Comparison of ENCODE assay signal across 24 cellular contexts in genomic region chr12:116140559-116140958, GRCh38.
DNase-seq lines count a peak whose midpoint lies in the region; ATAC-seq and TF ChIP-seq lines count a peak whose summit lies in the region.
"Had no signal": no experiment of that assay in that cellular context is flagged by ENCODE, and none has a peak within 500 bp of the region (broad histone marks: within the 10 kb centered on the region; RNA-seq: fewer than 3 reads in every experiment).

No MANE protein-coding gene starts in this region.

- ATAC-seq in omental fat pad (ENCODE audit: low FRiP score) = peak; percentile 50
- no peak for ATAC-seq in mucosa of descending colon
- ATAC-seq: activated naive CD4-positive, alpha-beta T cell treated with anti-CD3 and anti-CD28 coated beads, Interleukin-2, amount 50 U/mL, for 72 hours; CD8-positive, alpha-beta T cell had no signal

- no peaks in the 10 kb centered on the region; the same call in none of the 2 replicates for H3K27me3 Mint-ChIP-seq in HFFc6 (ENCODE audit: insufficient read depth)
- H3K27me3 Mint-ChIP-seq: central memory CD8-positive, alpha-beta T cell had no signal

- H3K4me3 Mint-ChIP-seq in HFFc6 = no peak overlapping the region; the same call in 1 of the 2 replicates
- H3K4me3 Mint-ChIP-seq: CD8-positive, alpha-beta T cell; central memory CD8-positive, alpha-beta T cell; mesothelial cell of epicardium; nephron progenitor cell; T-helper 2 cell treated with Interferon-gamma antibody and Interleukin-4, amounts not matched to agents 5 μg/mL and 100 μg/mL, for 36 hours had no signal

- no peaks in the 10 kb centered on the region for H3K9me3 Mint-ChIP-seq in HFFc6
- H3K9me3 Mint-ChIP-seq: activated naive CD4-positive, alpha-beta T cell treated with anti-CD3 and anti-CD28 coated beads, Interleukin-2, amount 50 U/mL, for 72 hours; activated T-helper 2 cell treated with anti-CD3 and anti-CD28 coated beads, Interferon-gamma antibody, Interleukin-2, Interleukin-4, amounts not matched to agents 10 μg/mL and 5 μg/mL and 100 μg/mL, durations not matched to agents 14 hours and 24 hours and 36 hours; CD8-positive, alpha-beta T cell; central memory CD8-positive, alpha-beta T cell; mesothelial cell of epicardium; nephron progenitor cell; T-helper 2 cell treated with Interferon-gamma antibody and Interleukin-4, amounts not matched to agents 5 μg/mL and 100 μg/mL, for 36 hours had no signal

- H3K9me3 ChIP-seq in BE2C (no peaks in the 10 kb centered on the region), mucosa of descending colon (no peaks in the 10 kb centered on the region)
- H3K9me3 ChIP-seq: right lobe of liver, testis had no signal

- H3K4me1 Mint-ChIP-seq in HFFc6 (ENCODE audit: low read depth) = peaks cover 89% of the 10 kb centered on the region

- CTCF ChIA-PET in HEK293T (lab: Yijun Ruan, JAX) = interaction anchor here (0.7 kb wide), 2 partner anchors 57 to 460 kb away, joined by 3 read pairs; no protein-coding TSS in a partner anchor

- TF ChIP-seq CTCF in BE2C (IDR thresholded peaks at IDR 0.05; ENCODE audit: low read depth, low read length) (no peak), HFFc6 (IDR thresholded peaks at IDR 0.05) (no peak), fibroblast of mammary gland (conservative IDR thresholded peaks at IDR 0.05; ENCODE audit: control insufficient read depth, insufficient read depth, low read depth, low read length) (no peak), omental fat pad (IDR thresholded peaks at IDR 0.05) (no peak), mucosa of descending colon (IDR thresholded peaks at IDR 0.05) (no peak)

- peaks cover 42% of the 10 kb centered on the region for H3K4me1 ChIP-seq in BE2C
- H3K4me1 ChIP-seq in mucosa of descending colon (ENCODE audit: low read depth) = peaks cover 20% of the 10 kb centered on the region

- POLR2A ChIA-PET in HEK293T (lab: Yijun Ruan, JAX) = no interaction called here

- peak overlapping the region; percentile 10; the same call in 1 of the 2 replicates for H3K4me3 ChIP-seq in BE2C (ENCODE audit: low read depth, low read length)
- H3K4me3 ChIP-seq in fibroblast of mammary gland (ENCODE audit: control insufficient read depth, low read depth, low read length) = no peak overlapping the region
- H3K4me3 ChIP-seq in mucosa of descending colon = no peak overlapping the region
- H3K4me3 ChIP-seq: right lobe of liver, testis had no signal

- intact Hi-C loops in mucosa of descending colon (cut with DNase I, micrococcal nuclease) = no loop called here

- H3K36me3 ChIP-seq in BE2C (no peaks in the 10 kb centered on the region), mucosa of descending colon (ENCODE audit: low read depth) (no peaks in the 10 kb centered on the region)
- H3K36me3 ChIP-seq: right lobe of liver had no signal

- DNase-seq in BE2C (no peak), HFFc6 (no peak), fibroblast of mammary gland (ENCODE audit: low read depth) (peak; percentile 62), omental fat pad (ENCODE audit: low spot score) (no peak), mucosa of descending colon (no peak), HEK293T (ENCODE audit: extremely low spot score) (no peak)
- DNase-seq in stimulated activated CD4-positive, alpha-beta T cell treated with anti-CD3 and anti-CD28 coated beads, Interleukin-2, amount 100 ng/mL, for 24 hours = no peak
- DNase-seq: activated CD4-positive, alpha-beta T cell treated with anti-CD3 and anti-CD28 coated beads, Interleukin-2, amount 50 U/mL, for 1 hour; activated CD8-positive, alpha-beta memory T cell treated with anti-CD3 and anti-CD28 coated beads, Interleukin-2, amount 50 U/mL, for 4 hours; CD8-positive, alpha-beta T cell; GOT3; left ventricle myocardium superior; NCI-H1436 treated with DMSO at 0.1 percent for 48 hours; NCI-H2107; NCI-H774; nephron progenitor cell; right lobe of liver; stimulated activated naive CD4-positive, alpha-beta T cell; testis had no signal

- no peaks in the 10 kb centered on the region for H3K36me3 Mint-ChIP-seq in HFFc6 (ENCODE audit: low read depth)
- H3K36me3 Mint-ChIP-seq: activated naive CD4-positive, alpha-beta T cell treated with anti-CD3 and anti-CD28 coated beads, Interleukin-2, amount 50 U/mL, for 72 hours; CD8-positive, alpha-beta T cell; mesothelial cell of epicardium had no signal

- H3K27ac Mint-ChIP-seq in HFFc6 = peak overlapping the region; percentile 28
- H3K27ac Mint-ChIP-seq: activated T-helper 2 cell treated with anti-CD3 and anti-CD28 coated beads, Interferon-gamma antibody, Interleukin-2, Interleukin-4, amounts not matched to agents 10 μg/mL and 5 μg/mL and 100 μg/mL, durations not matched to agents 14 hours and 24 hours and 36 hours; CD8-positive, alpha-beta T cell; nephron progenitor cell; T-helper 2 cell treated with Interferon-gamma antibody and Interleukin-4, amounts not matched to agents 5 μg/mL and 100 μg/mL, for 36 hours had no signal

- no peaks in the 10 kb centered on the region for H3K27me3 ChIP-seq in BE2C
- H3K27me3 ChIP-seq: right lobe of liver, testis had no signal

TF ChIP-seq in HEK293T, 16 proteins besides CTCF, POLR2A, EP300 and RAD21:
- TF ChIP-seq FOXA1 (IDR thresholded peaks at IDR 0.05) = no peak
- no peak for TF ChIP-seq ELF4 (IDR thresholded peaks at IDR 0.05)
- no peak for TF ChIP-seq FOXM1 (IDR thresholded peaks at IDR 0.05; ENCODE audit: borderline replicate concordance)
- no peak for TF ChIP-seq SUZ12 (IDR thresholded peaks at IDR 0.05)
- TF ChIP-seq L3MBTL2 (conservative IDR thresholded peaks at IDR 0.05) = no peak
- no peak for TF ChIP-seq LEF1 (IDR thresholded peaks at IDR 0.05; ENCODE audit: borderline replicate concordance)
- no peak for TF ChIP-seq SP1 (IDR thresholded peaks at IDR 0.05)
- TF ChIP-seq NFRKB (IDR thresholded peaks at IDR 0.05) = no peak
- no peak for TF ChIP-seq TARDBP (IDR thresholded peaks at IDR 0.05)
- no peak for TF ChIP-seq PKNOX1 (IDR thresholded peaks at IDR 0.05)
- TF ChIP-seq CTBP1 (IDR thresholded peaks at IDR 0.05; ENCODE audit: borderline replicate concordance) = no peak
- TF ChIP-seq HDGF (IDR thresholded peaks at IDR 0.05; ENCODE audit: borderline replicate concordance) = no peak
- TF ChIP-seq BHLHE40 (IDR thresholded peaks at IDR 0.05; ENCODE audit: borderline replicate concordance) = no peak
- TF ChIP-seq ZNF384 (IDR thresholded peaks at IDR 0.05) = no peak
